24 cellular contexts compared by ENCODE assay signal in genomic region chr7:81833401-81833800, GRCh38.
DNase-seq lines count a peak whose midpoint lies in the region; ATAC-seq and TF ChIP-seq lines count a peak whose summit lies in the region.
"Had no signal": no experiment of that assay in that cellular context is flagged by ENCODE, and none has a peak within 500 bp of the region (broad histone marks: within the 10 kb centered on the region; RNA-seq: fewer than 3 reads in every experiment).

No MANE protein-coding gene starts in this region.

- H3K4me3 ChIP-seq in BLaER1 treated with 17β-estradiol and CSF1 and Interleukin-3, amounts not matched to agents 10 nM and 100 nM, result no peak overlapping the region
- H3K4me3 ChIP-seq in KMS-11 (IDR thresholded peaks at IDR 0.05; ENCODE audit: insufficient read depth, low read depth, low read length), result no peak overlapping the region
- H3K4me3 ChIP-seq in cardiac fibroblast (replicated peaks in 1 of 2; ENCODE audit: low read depth in 2 of 2, low read length in 2 of 2), result no peak overlapping the region
- H3K4me3 ChIP-seq in SJCRH30, result no peak overlapping the region
- H3K4me3 ChIP-seq: cardiac muscle cell, dorsolateral prefrontal cortex, HAP-1, left ventricle myocardium inferior, tibial artery had no signal

- H4K20me1 ChIP-seq in BLaER1 treated with 17β-estradiol and CSF1 and Interleukin-3, amounts not matched to agents 10 nM and 100 nM, result no peaks in the 10 kb centered on the region
- H4K20me1 ChIP-seq in KMS-11 (ENCODE audit: insufficient read depth), result no peaks in the 10 kb centered on the region

- peaks cover 0 to 8% (median 0%) of the 10 kb centered on the region in 11 experiments; a peak in 3 of 22 replicates for H3K36me3 ChIP-seq in BLaER1 treated with 17β-estradiol and CSF1 and Interleukin-3, amounts not matched to agents 10 nM and 100 nM
- no peaks in the 10 kb centered on the region for H3K36me3 ChIP-seq in KMS-11 (ENCODE audit: insufficient read depth)
- H3K36me3 ChIP-seq in SJCRH30, result no peaks in the 10 kb centered on the region
- H3K36me3 ChIP-seq: cardiac muscle cell, HAP-1, left ventricle myocardium inferior had no signal

- DNase-seq in cardiac fibroblast (ENCODE audit: low read depth in 2 of 2) (peak; percentile 50 to 57), myocyte (ENCODE audit: low read depth) (peak; percentile 36), mucosa of gallbladder (ENCODE audit: low spot score) (no peak), SJCRH30 (no peak), HPDE6-E6E7 (ENCODE audit: extremely low spot score) (no peak)
- DNase-seq: activated CD8-positive, alpha-beta memory T cell treated with anti-CD3 and anti-CD28 coated beads, Interleukin-2, amount 10 ng/mL, durations not matched to agents 7 days and 5 days; DND-41; dorsolateral prefrontal cortex; glutamatergic neuron; left ventricle myocardium inferior; midbrain; NCI-H1436; NCI-H526; small intestine; stimulated activated naive CD4-positive, alpha-beta T cell; SW 1271; tibial artery had no signal

- H3K27me3 ChIP-seq in BLaER1 treated with 17β-estradiol and CSF1 and Interleukin-3, amounts not matched to agents 10 nM and 100 nM, result no peaks in the 10 kb centered on the region
- H3K27me3 ChIP-seq in KMS-11 (ENCODE audit: insufficient read depth, low read depth), result no peaks in the 10 kb centered on the region
- no peaks in the 10 kb centered on the region for H3K27me3 ChIP-seq in SJCRH30
- H3K27me3 ChIP-seq: cardiac muscle cell, tibial artery had no signal

- no peaks in the 10 kb centered on the region for H3K79me2 ChIP-seq in KMS-11 (ENCODE audit: insufficient read depth, low read depth)

- H3K4me2 ChIP-seq in BLaER1 treated with 17β-estradiol and CSF1 and Interleukin-3, amounts not matched to agents 10 nM and 100 nM, result peak overlapping the region in 4 of 11 experiments; percentile 24 to 60 (median 36); a peak in 5 of 22 replicates
- peak overlapping the region; percentile 71 for H3K4me2 ChIP-seq in KMS-11

- H2AFZ ChIP-seq in KMS-11 (ENCODE audit: low read depth), result peak overlapping the region; percentile 20; the same call in 1 of the 2 replicates

- peaks cover 0 to 14% (median 3%) of the 10 kb centered on the region in 10 experiments; a peak in 8 of 20 replicates for H3K4me1 ChIP-seq in BLaER1 treated with 17β-estradiol and CSF1 and Interleukin-3, amounts not matched to agents 10 nM and 100 nM
- H3K4me1 ChIP-seq in KMS-11 (ENCODE audit: low read depth, poor library complexity, severe bottlenecking) (peaks cover 51% of the 10 kb centered on the region), SJCRH30 (no peaks in the 10 kb centered on the region)
- H3K4me1 ChIP-seq: HAP-1, left ventricle myocardium inferior, tibial artery had no signal

- TF ChIP-seq CTCF in KMS-11 (conservative IDR thresholded peaks at IDR 0.05; ENCODE audit: low read depth, low read length), result no peak
- TF ChIP-seq CTCF in cardiac fibroblast (IDR thresholded peaks at IDR 0.05; ENCODE audit: low read depth, low read length), result no peak

- peaks cover 41 to 58% (median 46%) of the 10 kb centered on the region in 11 experiments for H3K9me3 ChIP-seq in BLaER1 treated with 17β-estradiol and CSF1 and Interleukin-3, amounts not matched to agents 10 nM and 100 nM (replicated peaks in 1 of 11)
- H3K9me3 ChIP-seq in SJCRH30 (replicated peaks), result peaks cover 3% of the 10 kb centered on the region
- H3K9me3 ChIP-seq: HAP-1 had no signal

- ATAC-seq in GM18907 (IDR thresholded peaks at IDR 0.05; ENCODE audit: unreplicated experiment), result no peak
- ATAC-seq: activated CD8-positive, alpha-beta memory T cell treated with anti-CD3 and anti-CD28 coated beads, Interleukin-2, amount 10 ng/mL, durations not matched to agents 7 days and 5 days; activated T-helper 17 cell treated with anti-CD3 and anti-CD28 coated beads, Interleukin-2, amount 50 U/mL, for 72 hours had no signal

- peak overlapping the region in 1 of 11 experiments; percentile 6; a peak in 1 of 22 replicates for H3K9ac ChIP-seq in BLaER1 treated with 17β-estradiol and CSF1 and Interleukin-3, amounts not matched to agents 10 nM and 100 nM
- peak overlapping the region; percentile 13; the same call in 1 of the 2 replicates for H3K9ac ChIP-seq in KMS-11

- peak overlapping the region in 7 of 11 experiments; percentile 7 to 73 (median 43); a peak in 10 of 22 replicates for H3K27ac ChIP-seq in BLaER1 treated with 17β-estradiol and CSF1 and Interleukin-3, amounts not matched to agents 10 nM and 100 nM
- H3K27ac ChIP-seq in KMS-11, result peak overlapping the region; percentile 65
- H3K27ac ChIP-seq in SJCRH30, result no peak overlapping the region
- H3K27ac ChIP-seq: cardiac muscle cell, dorsolateral prefrontal cortex, left ventricle myocardium inferior, RWPE1, tibial artery had no signal

Comparison
In these comparisons a context has a peak if more than half of its experiments do, and no peak if none do; other contexts are left out.
1. DNase-seq: peak in cardiac fibroblast (2 of 2) and myocyte (single experiment); none in mucosa of gallbladder (single experiment), SJCRH30 (0 of 2) and HPDE6-E6E7 (single experiment).